ENCODE assay signal across 8 cellular contexts in genomic region chr2:173966274-173967098, GRCh38. TPM values are rescaled to one million over a fixed set of nuclear protein-coding genes. Genes with fewer than 3 reads are reported as not detected.
DNase-seq lines count a peak whose midpoint lies in the region; ATAC-seq and TF ChIP-seq lines count a peak whose summit lies in the region.

No MANE protein-coding gene starts in this region.

- H3K36me3 ChIP-seq in BE2C (no peaks in the 10 kb centered on the region), KMS-11 (ENCODE audit: insufficient read depth) (no peaks in the 10 kb centered on the region)

- peaks cover 43% of the 10 kb centered on the region for H3K4me1 Mint-ChIP-seq in chondrocyte (ENCODE audit: low read depth)
- H3K4me1 Mint-ChIP-seq in naive thymus-derived CD8-positive, alpha-beta T cell = peaks cover 14 to 28% (median 24%) of the 10 kb centered on the region in 4 donors

- peak overlapping the region; percentile 98 for H3K27ac ChIP-seq in KMS-11

- POLR2A ChIA-PET in naive thymus-derived CD8-positive, alpha-beta T cell (lab: Charles Lee) = interaction anchor here (0.6 to 2.7 kb wide), 7 partner anchors 30 to 629 kb away, joined by 3 to 15 read pairs (median 4); no protein-coding TSS in a partner anchor

- DNase-seq in BE2C (no peak), chondrocyte (ENCODE audit: low spot score) (no peak), COLO829 (ENCODE audit: low spot score) (no peak), SHP77 treated with DMSO at 0.1 percent for 48 hours (lab: John Stamatoyannopoulos, UW) (no peak)
- DNase-seq in naive thymus-derived CD8-positive, alpha-beta T cell = no peak

- H3K27ac Mint-ChIP-seq in chondrocyte (ENCODE audit: unreplicated experiment) = peak overlapping the region; percentile 99
- peak overlapping the region; percentile 95 to 100 (median 99) for H3K27ac Mint-ChIP-seq in naive thymus-derived CD8-positive, alpha-beta T cell

- peaks cover 2% of the 10 kb centered on the region for H3K36me3 Mint-ChIP-seq in chondrocyte (ENCODE audit: low read depth)
- peaks cover 4 to 7% (median 6%) of the 10 kb centered on the region in 3 donors for H3K36me3 Mint-ChIP-seq in naive thymus-derived CD8-positive, alpha-beta T cell

- no peaks in the 10 kb centered on the region for H3K27me3 ChIP-seq in BE2C
- no peaks in the 10 kb centered on the region for H3K27me3 ChIP-seq in KMS-11 (ENCODE audit: insufficient read depth, low read depth)

- H3K4me3 ChIP-seq in BE2C (ENCODE audit: low read depth, low read length) (peak overlapping the region; percentile 70), KMS-11 (IDR thresholded peaks at IDR 0.05; ENCODE audit: insufficient read depth, low read depth, low read length) (peak overlapping the region; percentile 58)

- TF ChIP-seq CTCF in BE2C (IDR thresholded peaks at IDR 0.05; ENCODE audit: low read depth, low read length) (no peak), KMS-11 (conservative IDR thresholded peaks at IDR 0.05; ENCODE audit: low read depth, low read length) (no peak), chondrocyte (IDR thresholded peaks at IDR 0.05) (no peak)

- no peaks in the 10 kb centered on the region for H3K9me3 ChIP-seq in BE2C

- peak overlapping the region; percentile 59 for H3K4me2 ChIP-seq in KMS-11

- peak overlapping the region; percentile 97 for H3K4me3 Mint-ChIP-seq in chondrocyte (ENCODE audit: unreplicated experiment)
- peak overlapping the region; percentile 84 to 99 (median 97) for H3K4me3 Mint-ChIP-seq in naive thymus-derived CD8-positive, alpha-beta T cell

- H3K79me2 ChIP-seq in KMS-11 (ENCODE audit: insufficient read depth, low read depth) = peaks cover 35% of the 10 kb centered on the region

- no peaks in the 10 kb centered on the region for H3K27me3 Mint-ChIP-seq in chondrocyte (ENCODE audit: low read depth)
- no peaks in the 10 kb centered on the region for H3K27me3 Mint-ChIP-seq in naive thymus-derived CD8-positive, alpha-beta T cell

- H3K4me1 ChIP-seq in BE2C (no peaks in the 10 kb centered on the region), KMS-11 (ENCODE audit: low read depth, poor library complexity, severe bottlenecking) (peaks cover 13% of the 10 kb centered on the region)

- peak overlapping the region; percentile 99; the same call in 1 of the 2 replicates for H3K9ac ChIP-seq in KMS-11

- ATAC-seq in naive thymus-derived CD8-positive, alpha-beta T cell = no peak
- no peak for ATAC-seq in HG03571 (IDR thresholded peaks at IDR 0.05; ENCODE audit: unreplicated experiment)
- no peak for ATAC-seq in HG03095 (IDR thresholded peaks at IDR 0.05; ENCODE audit: unreplicated experiment)

- peaks cover 3% of the 10 kb centered on the region for H3K9me3 Mint-ChIP-seq in chondrocyte (ENCODE audit: low read depth)
- H3K9me3 Mint-ChIP-seq in naive thymus-derived CD8-positive, alpha-beta T cell = no peaks in the 10 kb centered on the region

- peak overlapping the region; percentile 39 for H2AFZ ChIP-seq in KMS-11 (ENCODE audit: low read depth)

- H4K20me1 ChIP-seq in KMS-11 (ENCODE audit: insufficient read depth) = no peaks in the 10 kb centered on the region; the same call in 1 of the 2 replicates

RNA-seq across cellular contexts. Expression of gene SP3, which starts 1.3 kb away (rescaled TPM):
- 19.1 TPM for polyA plus RNA-seq in BE2C (2012; ENCODE audit: insufficient read depth, insufficient read length, low read depth)
- 56.9 to 59.4 TPM (median 58.7 TPM) in 3 replicates for total RNA-seq in chondrocyte
- 100 to 1,000 TPM; 135 to 141 TPM for total RNA-seq in naive thymus-derived CD8-positive, alpha-beta T cell
- polyA plus RNA-seq in naive thymus-derived CD8-positive, alpha-beta T cell = 10 to 100 TPM; 51.4 to 67.9 (median 60.2) TPM
